ENCODE assay signal across 1 cellular context in the genomic region with DNA sequence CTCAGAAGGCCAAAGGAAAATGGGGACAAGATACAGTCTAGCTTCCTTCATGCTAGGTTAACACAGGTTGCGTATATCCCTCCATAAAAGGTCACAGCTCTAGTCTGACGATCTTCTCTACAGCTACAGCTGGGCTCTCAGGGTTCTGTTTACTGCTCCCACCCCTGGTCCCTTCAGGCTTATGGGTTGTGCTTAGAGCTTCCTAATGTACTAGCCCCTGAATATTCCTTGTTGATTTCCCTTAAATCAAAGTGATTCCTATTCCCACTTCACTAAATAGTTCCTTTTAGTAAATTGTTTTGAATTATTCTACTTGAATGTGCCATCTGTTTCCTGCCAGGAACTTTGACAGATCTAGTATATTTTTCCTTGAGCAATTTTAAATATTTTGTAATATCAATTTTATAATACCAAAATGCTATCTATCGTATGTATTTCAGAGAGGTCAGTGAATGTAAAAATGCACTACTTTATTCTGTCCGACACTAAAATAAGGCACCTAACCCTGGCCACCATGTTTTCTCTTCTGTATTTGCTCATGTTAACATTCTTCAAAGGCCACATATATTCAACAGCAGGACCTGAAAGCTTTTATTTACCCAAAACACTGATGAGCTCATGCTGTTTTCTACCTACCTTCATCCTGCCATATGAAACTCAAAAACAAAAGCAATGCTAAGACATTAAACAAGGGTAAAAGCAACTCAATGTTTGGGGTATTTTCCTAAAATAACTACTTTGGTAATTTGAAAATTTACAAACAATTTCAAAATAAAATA.
TF ChIP-seq lines count a peak whose summit lies in the region.

No MANE protein-coding gene starts in this region.

TF ChIP-seq in HepG2, 621 proteins besides CTCF, POLR2A, EP300 and RAD21 (continued from another document and continues in another):
- TF ChIP-seq, protein P1, sequence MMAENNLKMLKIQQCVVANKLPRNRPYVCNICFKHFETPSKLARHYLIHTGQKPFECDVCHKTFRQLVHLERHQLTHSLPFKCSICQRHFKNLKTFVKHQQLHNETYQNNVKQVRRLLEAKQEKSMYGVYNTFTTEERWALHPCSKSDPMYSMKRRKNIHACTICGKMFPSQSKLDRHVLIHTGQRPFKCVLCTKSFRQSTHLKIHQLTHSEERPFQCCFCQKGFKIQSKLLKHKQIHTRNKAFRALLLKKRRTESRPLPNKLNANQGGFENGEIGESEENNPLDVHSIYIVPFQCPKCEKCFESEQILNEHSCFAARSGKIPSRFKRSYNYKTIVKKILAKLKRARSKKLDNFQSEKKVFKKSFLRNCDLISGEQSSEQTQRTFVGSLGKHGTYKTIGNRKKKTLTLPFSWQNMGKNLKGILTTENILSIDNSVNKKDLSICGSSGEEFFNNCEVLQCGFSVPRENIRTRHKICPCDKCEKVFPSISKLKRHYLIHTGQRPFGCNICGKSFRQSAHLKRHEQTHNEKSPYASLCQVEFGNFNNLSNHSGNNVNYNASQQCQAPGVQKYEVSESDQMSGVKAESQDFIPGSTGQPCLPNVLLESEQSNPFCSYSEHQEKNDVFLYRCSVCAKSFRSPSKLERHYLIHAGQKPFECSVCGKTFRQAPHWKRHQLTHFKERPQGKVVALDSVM (CRISPR knock-in tag; IDR thresholded peaks at IDR 0.05), result no peak
- TF ChIP-seq TARDBP (CRISPR knock-in tag; IDR thresholded peaks at IDR 0.05), result no peak
- no peak for TF ChIP-seq ZNF687 (CRISPR knock-in tag; IDR thresholded peaks at IDR 0.05)
- TF ChIP-seq ELK4 (CRISPR knock-in tag; IDR thresholded peaks at IDR 0.05; ENCODE audit: borderline replicate concordance), result no peak
- no peak for TF ChIP-seq THYN1 (CRISPR knock-in tag; IDR thresholded peaks at IDR 0.05; ENCODE audit: borderline replicate concordance, low read depth)
- peak; percentile 28; the same call in 1 of the 2 replicates for TF ChIP-seq PAXIP1 (CRISPR knock-in tag; conservative IDR thresholded peaks at IDR 0.05)
- no peak for TF ChIP-seq FOSL1 (CRISPR knock-in tag; IDR thresholded peaks at IDR 0.05; ENCODE audit: borderline replicate concordance)
- no peak for TF ChIP-seq FOXP1 (IDR thresholded peaks at IDR 0.05)
- TF ChIP-seq FOXP1 (CRISPR knock-in tag; IDR thresholded peaks at IDR 0.05), result peak; percentile 59
- TF ChIP-seq SOX13 (IDR thresholded peaks at IDR 0.05), result no peak
- peak in 1 of 2 experiments; percentile 25; a peak in 1 of 4 replicates for TF ChIP-seq SOX13 (CRISPR knock-in tag; conservative IDR thresholded peaks at IDR 0.05 in 1 of 2, IDR thresholded peaks at IDR 0.05 in 1 of 2)
- TF ChIP-seq FOXA3 (CRISPR knock-in tag; IDR thresholded peaks at IDR 0.05), result peak; percentile 74
- TF ChIP-seq MYPOP (CRISPR knock-in tag; IDR thresholded peaks at IDR 0.05), result no peak
- no peak for TF ChIP-seq ZNF547 (CRISPR knock-in tag; IDR thresholded peaks at IDR 0.05)
- TF ChIP-seq ZNF704 (CRISPR knock-in tag; IDR thresholded peaks at IDR 0.05; ENCODE audit: borderline replicate concordance), result no peak
- TF ChIP-seq ATF7-NPFF (CRISPR knock-in tag; IDR thresholded peaks at IDR 0.05; ENCODE audit: low read depth), result no peak
- TF ChIP-seq, protein P2, sequence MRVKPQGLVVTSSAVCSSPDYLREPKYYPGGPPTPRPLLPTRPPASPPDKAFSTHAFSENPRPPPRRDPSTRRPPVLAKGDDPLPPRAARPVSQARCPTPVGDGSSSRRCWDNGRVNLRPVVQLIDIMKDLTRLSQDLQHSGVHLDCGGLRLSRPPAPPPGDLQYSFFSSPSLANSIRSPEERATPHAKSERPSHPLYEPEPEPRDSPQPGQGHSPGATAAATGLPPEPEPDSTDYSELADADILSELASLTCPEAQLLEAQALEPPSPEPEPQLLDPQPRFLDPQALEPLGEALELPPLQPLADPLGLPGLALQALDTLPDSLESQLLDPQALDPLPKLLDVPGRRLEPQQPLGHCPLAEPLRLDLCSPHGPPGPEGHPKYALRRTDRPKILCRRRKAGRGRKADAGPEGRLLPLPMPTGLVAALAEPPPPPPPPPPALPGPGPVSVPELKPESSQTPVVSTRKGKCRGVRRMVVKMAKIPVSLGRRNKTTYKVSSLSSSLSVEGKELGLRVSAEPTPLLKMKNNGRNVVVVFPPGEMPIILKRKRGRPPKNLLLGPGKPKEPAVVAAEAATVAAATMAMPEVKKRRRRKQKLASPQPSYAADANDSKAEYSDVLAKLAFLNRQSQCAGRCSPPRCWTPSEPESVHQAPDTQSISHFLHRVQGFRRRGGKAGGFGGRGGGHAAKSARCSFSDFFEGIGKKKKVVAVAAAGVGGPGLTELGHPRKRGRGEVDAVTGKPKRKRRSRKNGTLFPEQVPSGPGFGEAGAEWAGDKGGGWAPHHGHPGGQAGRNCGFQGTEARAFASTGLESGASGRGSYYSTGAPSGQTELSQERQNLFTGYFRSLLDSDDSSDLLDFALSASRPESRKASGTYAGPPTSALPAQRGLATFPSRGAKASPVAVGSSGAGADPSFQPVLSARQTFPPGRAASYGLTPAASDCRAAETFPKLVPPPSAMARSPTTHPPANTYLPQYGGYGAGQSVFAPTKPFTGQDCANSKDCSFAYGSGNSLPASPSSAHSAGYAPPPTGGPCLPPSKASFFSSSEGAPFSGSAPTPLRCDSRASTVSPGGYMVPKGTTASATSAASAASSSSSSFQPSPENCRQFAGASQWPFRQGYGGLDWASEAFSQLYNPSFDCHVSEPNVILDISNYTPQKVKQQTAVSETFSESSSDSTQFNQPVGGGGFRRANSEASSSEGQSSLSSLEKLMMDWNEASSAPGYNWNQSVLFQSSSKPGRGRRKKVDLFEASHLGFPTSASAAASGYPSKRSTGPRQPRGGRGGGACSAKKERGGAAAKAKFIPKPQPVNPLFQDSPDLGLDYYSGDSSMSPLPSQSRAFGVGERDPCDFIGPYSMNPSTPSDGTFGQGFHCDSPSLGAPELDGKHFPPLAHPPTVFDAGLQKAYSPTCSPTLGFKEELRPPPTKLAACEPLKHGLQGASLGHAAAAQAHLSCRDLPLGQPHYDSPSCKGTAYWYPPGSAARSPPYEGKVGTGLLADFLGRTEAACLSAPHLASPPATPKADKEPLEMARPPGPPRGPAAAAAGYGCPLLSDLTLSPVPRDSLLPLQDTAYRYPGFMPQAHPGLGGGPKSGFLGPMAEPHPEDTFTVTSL (CRISPR knock-in tag; IDR thresholded peaks at IDR 0.05; ENCODE audit: borderline replicate concordance), result peak; percentile 42; the same call in 1 of the 2 replicates
- TF ChIP-seq GATA4 (IDR thresholded peaks at IDR 0.05; ENCODE audit: borderline replicate concordance, low read depth), result no peak
- TF ChIP-seq, protein P3, sequence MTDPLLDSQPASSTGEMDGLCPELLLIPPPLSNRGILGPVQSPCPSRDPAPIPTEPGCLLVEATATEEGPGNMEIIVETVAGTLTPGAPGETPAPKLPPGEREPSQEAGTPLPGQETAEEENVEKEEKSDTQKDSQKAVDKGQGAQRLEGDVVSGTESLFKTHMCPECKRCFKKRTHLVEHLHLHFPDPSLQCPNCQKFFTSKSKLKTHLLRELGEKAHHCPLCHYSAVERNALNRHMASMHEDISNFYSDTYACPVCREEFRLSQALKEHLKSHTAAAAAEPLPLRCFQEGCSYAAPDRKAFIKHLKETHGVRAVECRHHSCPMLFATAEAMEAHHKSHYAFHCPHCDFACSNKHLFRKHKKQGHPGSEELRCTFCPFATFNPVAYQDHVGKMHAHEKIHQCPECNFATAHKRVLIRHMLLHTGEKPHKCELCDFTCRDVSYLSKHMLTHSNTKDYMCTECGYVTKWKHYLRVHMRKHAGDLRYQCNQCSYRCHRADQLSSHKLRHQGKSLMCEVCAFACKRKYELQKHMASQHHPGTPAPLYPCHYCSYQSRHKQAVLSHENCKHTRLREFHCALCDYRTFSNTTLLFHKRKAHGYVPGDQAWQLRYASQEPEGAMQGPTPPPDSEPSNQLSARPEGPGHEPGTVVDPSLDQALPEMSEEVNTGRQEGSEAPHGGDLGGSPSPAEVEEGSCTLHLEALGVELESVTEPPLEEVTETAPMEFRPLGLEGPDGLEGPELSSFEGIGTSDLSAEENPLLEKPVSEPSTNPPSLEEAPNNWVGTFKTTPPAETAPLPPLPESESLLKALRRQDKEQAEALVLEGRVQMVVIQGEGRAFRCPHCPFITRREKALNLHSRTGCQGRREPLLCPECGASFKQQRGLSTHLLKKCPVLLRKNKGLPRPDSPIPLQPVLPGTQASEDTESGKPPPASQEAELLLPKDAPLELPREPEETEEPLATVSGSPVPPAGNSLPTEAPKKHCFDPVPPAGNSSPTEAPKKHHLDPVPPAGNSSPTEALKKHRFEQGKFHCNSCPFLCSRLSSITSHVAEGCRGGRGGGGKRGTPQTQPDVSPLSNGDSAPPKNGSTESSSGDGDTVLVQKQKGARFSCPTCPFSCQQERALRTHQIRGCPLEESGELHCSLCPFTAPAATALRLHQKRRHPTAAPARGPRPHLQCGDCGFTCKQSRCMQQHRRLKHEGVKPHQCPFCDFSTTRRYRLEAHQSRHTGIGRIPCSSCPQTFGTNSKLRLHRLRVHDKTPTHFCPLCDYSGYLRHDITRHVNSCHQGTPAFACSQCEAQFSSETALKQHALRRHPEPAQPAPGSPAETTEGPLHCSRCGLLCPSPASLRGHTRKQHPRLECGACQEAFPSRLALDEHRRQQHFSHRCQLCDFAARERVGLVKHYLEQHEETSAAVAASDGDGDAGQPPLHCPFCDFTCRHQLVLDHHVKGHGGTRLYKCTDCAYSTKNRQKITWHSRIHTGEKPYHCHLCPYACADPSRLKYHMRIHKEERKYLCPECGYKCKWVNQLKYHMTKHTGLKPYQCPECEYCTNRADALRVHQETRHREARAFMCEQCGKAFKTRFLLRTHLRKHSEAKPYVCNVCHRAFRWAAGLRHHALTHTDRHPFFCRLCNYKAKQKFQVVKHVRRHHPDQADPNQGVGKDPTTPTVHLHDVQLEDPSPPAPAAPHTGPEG (CRISPR knock-in tag; IDR thresholded peaks at IDR 0.05), result no peak
- peak; percentile 41; the same call in 1 of the 2 replicates for TF ChIP-seq MED1 (CRISPR knock-in tag; IDR thresholded peaks at IDR 0.05)
- no peak for TF ChIP-seq ZNF644 (CRISPR knock-in tag; IDR thresholded peaks at IDR 0.05; ENCODE audit: low read depth)
